Comparison of ENCODE assay signal across 8 cellular contexts in genomic region chr10:119199231-119199992, GRCh38. TPM values are rescaled to one million over a fixed set of nuclear protein-coding genes. Genes with fewer than 3 reads are reported as not detected.
DNase-seq lines count a peak whose midpoint lies in the region; ATAC-seq and TF ChIP-seq lines count a peak whose summit lies in the region.

No MANE protein-coding gene starts in this region.

- H3K36me3 ChIP-seq in H7 (replicated peaks; ENCODE audit: control insufficient read depth, insufficient read depth, low read length) (no peaks in the 10 kb centered on the region), esophagus squamous epithelium (no peaks in the 10 kb centered on the region), vagina (no peaks in the 10 kb centered on the region)

- no peaks in the 10 kb centered on the region for H3K36me3 Mint-ChIP-seq in activated CD4-positive, alpha-beta memory T cell treated with anti-CD3 and anti-CD28 coated beads for 36 hours
- H3K36me3 Mint-ChIP-seq in naive B cell: no peaks in the 10 kb centered on the region

- no peak overlapping the region for H3K27ac Mint-ChIP-seq in activated CD4-positive, alpha-beta memory T cell treated with anti-CD3 and anti-CD28 coated beads for 36 hours
- no peak overlapping the region for H3K27ac Mint-ChIP-seq in naive B cell

- H3K4me3 ChIP-seq in H7 (ENCODE audit: insufficient read depth, low read depth, low read length): no peak overlapping the region
- H3K4me3 ChIP-seq in esophagus squamous epithelium: peak overlapping the region in 1 of 4 donors; percentile 18
- no peak overlapping the region for H3K4me3 ChIP-seq in vagina

- TF ChIP-seq POLR2A in esophagus squamous epithelium (IDR thresholded peaks at IDR 0.05) (no peak), vagina (IDR thresholded peaks at IDR 0.05) (no peak)

- intact Hi-C loops in activated CD4-positive, alpha-beta memory T cell treated with anti-CD3 and anti-CD28 coated beads for 36 hours (cut with micrococcal nuclease): loop anchor here (1.0 kb wide), 2 partner anchors 218 to 246 kb away; no protein-coding TSS in a partner anchor
- intact Hi-C loops in esophagus squamous epithelium (cut with DNase I) (loop anchor here (5.0 kb wide), 1 partner anchor 248 kb away; no protein-coding TSS in a partner anchor), vagina (cut with DNase I) (no loop called here)

- peak; percentile 35 for DNase-seq in DMS79 treated with DMSO at 0.1 percent for 48 hours (lab: John Stamatoyannopoulos, UW)
- peak; percentile 69 for DNase-seq in H7
- DNase-seq in NCI-H345 (lab: John Stamatoyannopoulos, UW): peak; percentile 66
- peak; percentile 60 for DNase-seq in activated CD4-positive, alpha-beta memory T cell treated with anti-CD3 and anti-CD28 coated beads for 36 hours
- no peak for DNase-seq in esophagus squamous epithelium (lab: John Stamatoyannopoulos, UW)
- peak; percentile 45 for DNase-seq in naive B cell
- no peak for DNase-seq in vagina (ENCODE audit: extremely low spot score in 2 of 2)

- no peaks in the 10 kb centered on the region for H3K27me3 ChIP-seq in H7 (ENCODE audit: control insufficient read depth, insufficient read depth, low read length)
- H3K27me3 ChIP-seq in esophagus squamous epithelium: peaks cover 0 to 3% (median 0%) of the 10 kb centered on the region in 4 donors
- H3K27me3 ChIP-seq in vagina: no peaks in the 10 kb centered on the region

- POLR2A ChIA-PET in activated CD4-positive, alpha-beta memory T cell treated with anti-CD3 and anti-CD28 coated beads for 36 hours (lab: Charles Lee): interaction anchor here (0.7 to 1.7 kb wide), 3 partner anchors 10 to 344 kb away, joined by 3 to 5 read pairs (median 4); partner anchors contain the start of gene EIF3A

- H3K4me1 ChIP-seq in esophagus squamous epithelium (peaks cover 5 to 27% (median 10%) of the 10 kb centered on the region in 3 donors), vagina (no peaks in the 10 kb centered on the region)

- H3K9me3 ChIP-seq in esophagus squamous epithelium (no peaks in the 10 kb centered on the region), vagina (no peaks in the 10 kb centered on the region)

- 38 to 61% methylated on average over 8 to 9 of the region's 9 CpGs for WGBS in esophagus squamous epithelium, 2 donors

- peaks cover 1% of the 10 kb centered on the region for H3K27me3 Mint-ChIP-seq in activated CD4-positive, alpha-beta memory T cell treated with anti-CD3 and anti-CD28 coated beads for 36 hours
- peaks cover 4 to 29% (median 8%) of the 10 kb centered on the region in 3 donors for H3K27me3 Mint-ChIP-seq in naive B cell

- no peak overlapping the region for H3K4me3 Mint-ChIP-seq in activated CD4-positive, alpha-beta memory T cell treated with anti-CD3 and anti-CD28 coated beads for 36 hours
- no peak overlapping the region for H3K4me3 Mint-ChIP-seq in naive B cell

- ATAC-seq in naive B cell (ENCODE audit: low read depth in 2 of 2): peak; percentile 82 to 93
- ATAC-seq in GM18520 (IDR thresholded peaks at IDR 0.05; ENCODE audit: unreplicated experiment): no peak

- H3K27ac ChIP-seq in esophagus squamous epithelium (no peak overlapping the region), vagina (no peak overlapping the region)

- H3K9me3 Mint-ChIP-seq in activated CD4-positive, alpha-beta memory T cell treated with anti-CD3 and anti-CD28 coated beads for 36 hours: no peaks in the 10 kb centered on the region
- no peaks in the 10 kb centered on the region for H3K9me3 Mint-ChIP-seq in naive B cell

- H3K4me1 Mint-ChIP-seq in activated CD4-positive, alpha-beta memory T cell treated with anti-CD3 and anti-CD28 coated beads for 36 hours (ENCODE audit: low read depth): peaks cover 13% of the 10 kb centered on the region
- peaks cover 5 to 11% (median 8%) of the 10 kb centered on the region in 3 donors for H3K4me1 Mint-ChIP-seq in naive B cell

- peak; percentile 49 to 72 (median 62) for TF ChIP-seq CTCF in esophagus squamous epithelium (IDR thresholded peaks at IDR 0.05)
- TF ChIP-seq CTCF in vagina (IDR thresholded peaks at IDR 0.05): peak; percentile 34 to 68 (median 64)

- CTCF ChIA-PET in activated CD4-positive, alpha-beta memory T cell treated with anti-CD3 and anti-CD28 coated beads for 36 hours (lab: Charles Lee): interaction anchor here (0.5 to 7.5 kb wide), 47 partner anchors 7 to 488 kb away, joined by 3 to 103 read pairs (median 4); partner anchors contain the start of genes DENND10, GRK5, PRDX3 and RGS10

RNA-seq across cellular contexts. Expression of gene GRK5, which starts 8.0 kb away (rescaled TPM):
- 1.2 and 1.7 TPM in 2 replicates for total RNA-seq in H7 (2014; rRNA removed; shearing (Covaris generic))
- 10 to 100 TPM; 22.7 to 23.0 TPM for total RNA-seq in activated CD4-positive, alpha-beta memory T cell treated with anti-CD3 and anti-CD28 coated beads for 36 hours
- total RNA-seq in esophagus squamous epithelium (10 to 100 TPM in 1 of 4 donors, 1 to 10 TPM in 3; 2.4 to 18.9 (median 6.3) TPM), vagina (16.5 TPM)
- 10 to 100 TPM in 4 of 6 donors, 1 to 10 TPM in 2; 7.2 to 24.6 (median 13.7) TPM for polyA plus RNA-seq in naive B cell (ENCODE audit: low read depth in 6 of 6)

RNA-seq across cellular contexts. Expression of gene PRDX3, which starts 20.8 kb away (rescaled TPM):
- 411 and 445 TPM in 2 replicates for total RNA-seq in H7 (2014; rRNA removed; shearing (Covaris generic))
- 100 to 1,000 TPM; 173 to 182 TPM for total RNA-seq in activated CD4-positive, alpha-beta memory T cell treated with anti-CD3 and anti-CD28 coated beads for 36 hours
- 100 to 1,000 TPM in 3 of 4 donors, 10 to 100 TPM in 1; 42.9 to 183 (median 119) TPM for total RNA-seq in esophagus squamous epithelium
- 10 to 100 TPM; 32.2 to 63.0 (median 54.7) TPM for polyA plus RNA-seq in naive B cell (ENCODE audit: low read depth in 6 of 6)
- 83.2 TPM for total RNA-seq in vagina

RNA-seq across cellular contexts. Expression of gene SFXN4, which starts 33.9 kb away (rescaled TPM):
- total RNA-seq in H7 (2014; rRNA removed; shearing (Covaris generic)): 15.3 and 24.6 TPM in 2 replicates
- 10 to 100 TPM; 38.3 to 38.7 TPM for total RNA-seq in activated CD4-positive, alpha-beta memory T cell treated with anti-CD3 and anti-CD28 coated beads for 36 hours
- total RNA-seq in esophagus squamous epithelium (100 to 1,000 TPM in 1 of 4 donors, 10 to 100 TPM in 3; 13.8 to 120 (median 24.4) TPM), vagina (12.3 TPM)
- 10 to 100 TPM; 11.0 to 17.1 (median 13.9) TPM for polyA plus RNA-seq in naive B cell (ENCODE audit: low read depth in 6 of 6)

Comparison
In these comparisons a context has a peak if more than half of its experiments do, and no peak if none do; other contexts are left out.
1. DNase-seq: peak in DMS79 treated with DMSO at 0.1 percent for 48 hours (single experiment), H7 (single experiment), NCI-H345 (single experiment), activated CD4-positive, alpha-beta memory T cell treated with anti-CD3 and anti-CD28 coated beads for 36 hours (single experiment) and naive B cell (single experiment); none in esophagus squamous epithelium (single experiment) and vagina (0 of 2).